8 cellular contexts compared by ENCODE assay signal in genomic region chr11:107857550-107858216, GRCh38. TPM values are rescaled to one million over a fixed set of nuclear protein-coding genes. Genes with fewer than 3 reads are reported as not detected.
DNase-seq lines count a peak whose midpoint lies in the region; ATAC-seq and TF ChIP-seq lines count a peak whose summit lies in the region.

No MANE protein-coding gene starts in this region.

- CTCF ChIA-PET in Calu3 (lab: Charles Lee) = no interaction called here

- peak; percentile 6 for ATAC-seq in HG03135 (IDR thresholded peaks at IDR 0.05; ENCODE audit: unreplicated experiment)
- ATAC-seq in stimulated activated naive B cell treated with anti-CD40 and anti-IgM and Interleukin-4, amounts not matched to agents 10 μg/mL and 1 μg/mL and 100 μg/mL, for 72 hours (replicated peaks) = peak in 1 of 2 donors; percentile 3

- H3K4me1 ChIP-seq in iPS DF 6.9 (ENCODE audit: control insufficient read depth, insufficient read depth, low read length) = no peaks in the 10 kb centered on the region

- H3K9me3 ChIP-seq in iPS DF 6.9 (ENCODE audit: control insufficient read depth, insufficient read depth, low read length) = no peaks in the 10 kb centered on the region

- no CpG with 5 or more reads among the region's 16 CpGs for WGBS in iPS DF 6.9 (ENCODE audit: insufficient coverage, insufficient read length)

- peaks cover 44% of the 10 kb centered on the region for H3K36me3 Mint-ChIP-seq in Calu3 (ENCODE audit: insufficient read depth, unreplicated experiment)
- H3K36me3 Mint-ChIP-seq in stimulated activated naive B cell treated with anti-CD40 and anti-IgM and Interleukin-4, amounts not matched to agents 10 μg/mL and 1 μg/mL and 100 μg/mL, for 72 hours = peaks cover 6 to 19% of the 10 kb centered on the region in 2 donors

- peak overlapping the region; percentile 91 for H3K4me3 Mint-ChIP-seq in Calu3 (ENCODE audit: low read depth, unreplicated experiment)
- peak overlapping the region; percentile 91 to 96 for H3K4me3 Mint-ChIP-seq in stimulated activated naive B cell treated with anti-CD40 and anti-IgM and Interleukin-4, amounts not matched to agents 10 μg/mL and 1 μg/mL and 100 μg/mL, for 72 hours

- intact Hi-C loops in Calu3 (cut with micrococcal nuclease; ENCODE audit: unreplicated experiment) = loop anchor here (2.0 to 5.0 kb wide), 2 partner anchors 17 to 55 kb away; no protein-coding TSS in a partner anchor

- no peak for DNase-seq in Calu3
- DNase-seq in activated T-cell treated with anti-CD3 and anti-CD28 coated beads, Interleukin-2, amount 50 U/mL, for 48 hours = peak; percentile 56 to 65
- DNase-seq in iPS DF 6.9 (ENCODE audit: low read depth, low spot score) = no peak
- no peak for DNase-seq in stimulated activated naive B cell treated with anti-CD40 and anti-IgM and Interleukin-4, amounts not matched to agents 10 μg/mL and 1 μg/mL and 100 μg/mL, for 72 hours
- no peak for DNase-seq in SK-N-DZ (ENCODE audit: low spot score)
- DNase-seq in NCI-H524 (lab: John Stamatoyannopoulos, UW) = no peak
- no peak for DNase-seq in cortex of kidney (lab: John Stamatoyannopoulos, UW)

- peak overlapping the region; percentile 75; the same call in 1 of the 2 replicates for H3K4me3 ChIP-seq in iPS DF 6.9 (ENCODE audit: low read length)

- H3K27me3 ChIP-seq in iPS DF 6.9 (ENCODE audit: control insufficient read depth, insufficient read depth, low read length) = no peaks in the 10 kb centered on the region; the same call in 1 of the 2 replicates

- H3K27ac ChIP-seq in iPS DF 6.9 (ENCODE audit: low read length) = no peak overlapping the region

- H3K27me3 Mint-ChIP-seq in Calu3 (ENCODE audit: unreplicated experiment) = no peaks in the 10 kb centered on the region
- no peaks in the 10 kb centered on the region for H3K27me3 Mint-ChIP-seq in stimulated activated naive B cell treated with anti-CD40 and anti-IgM and Interleukin-4, amounts not matched to agents 10 μg/mL and 1 μg/mL and 100 μg/mL, for 72 hours

- TF ChIP-seq CTCF in Calu3 (IDR thresholded peaks at IDR 0.05; ENCODE audit: unreplicated experiment) = no peak

- no peaks in the 10 kb centered on the region for H3K4me1 Mint-ChIP-seq in Calu3 (ENCODE audit: low read depth, unreplicated experiment)
- H3K4me1 Mint-ChIP-seq in stimulated activated naive B cell treated with anti-CD40 and anti-IgM and Interleukin-4, amounts not matched to agents 10 μg/mL and 1 μg/mL and 100 μg/mL, for 72 hours = peaks cover 19 to 37% of the 10 kb centered on the region in 2 donors

- no peaks in the 10 kb centered on the region for H3K36me3 ChIP-seq in iPS DF 6.9 (ENCODE audit: control insufficient read depth, insufficient read depth, low read length)

- no peaks in the 10 kb centered on the region for H3K9me3 Mint-ChIP-seq in Calu3 (ENCODE audit: low read depth, unreplicated experiment)
- no peaks in the 10 kb centered on the region for H3K9me3 Mint-ChIP-seq in stimulated activated naive B cell treated with anti-CD40 and anti-IgM and Interleukin-4, amounts not matched to agents 10 μg/mL and 1 μg/mL and 100 μg/mL, for 72 hours

- TSS peak; percentile 64 for BruUV-seq in Calu3 (replicated peaks; lab: Mats Ljungman, UMichigan)

- peak overlapping the region; percentile 87 for H3K27ac Mint-ChIP-seq in Calu3 (ENCODE audit: unreplicated experiment)
- peak overlapping the region; percentile 93 for H3K27ac Mint-ChIP-seq in stimulated activated naive B cell treated with anti-CD40 and anti-IgM and Interleukin-4, amounts not matched to agents 10 μg/mL and 1 μg/mL and 100 μg/mL, for 72 hours

RNA-seq across cellular contexts. Expression of gene SLC35F2, which starts 0.9 kb away (rescaled TPM):
- total RNA-seq in Calu3 (2022) = 24.4 and 34.5 TPM in 2 replicates
- polyA plus RNA-seq in SK-N-DZ (2014; cell fraction: cytosol; rRNA removed) = 7.1 and 13.9 TPM in 2 replicates
- polyA plus RNA-seq in SK-N-DZ (2014; cell fraction: nucleus; rRNA removed) = 3.0 and 9.4 TPM in 2 replicates

Comparison
In these comparisons a context has a peak if more than half of its experiments do, and no peak if none do; other contexts are left out.
1. DNase-seq: peak in activated T-cell treated with anti-CD3 and anti-CD28 coated beads, Interleukin-2, amount 50 U/mL, for 48 hours (2 of 2); none in Calu3 (single experiment), iPS DF 6.9 (single experiment), stimulated activated naive B cell treated with anti-CD40 and anti-IgM and Interleukin-4, amounts not matched to agents 10 μg/mL and 1 μg/mL and 100 μg/mL, for 72 hours (single experiment), SK-N-DZ (single experiment), NCI-H524 (0 of 2) and cortex of kidney (single experiment).